ENCODE assay signal across 8 cellular contexts in genomic region chr2:11753452-11753885, GRCh38. TPM values are rescaled to one million over a fixed set of nuclear protein-coding genes. Genes with fewer than 3 reads are reported as not detected.
DNase-seq lines count a peak whose midpoint lies in the region; ATAC-seq and TF ChIP-seq lines count a peak whose summit lies in the region.

No MANE protein-coding gene starts in this region.

- H3K4me1 ChIP-seq in PC-3 (ENCODE audit: insufficient read depth, low read length) (peaks cover 28% of the 10 kb centered on the region), neuronal stem cell (ENCODE audit: control insufficient read depth in 2 of 2, insufficient read depth in 1 of 2, low read depth in 1 of 2, low read length in 2 of 2) (peaks cover 21 to 24% of the 10 kb centered on the region in 2 donors)

- H3K4me3 ChIP-seq in PC-3 (ENCODE audit: low read length) (peak overlapping the region; percentile 36; the same call in 1 of the 2 replicates), neuronal stem cell (ENCODE audit: low read length in 2 of 2) (no peak overlapping the region)

- H3K9ac ChIP-seq in PC-3 (ENCODE audit: low read length) (no peak overlapping the region), neuronal stem cell (ENCODE audit: low read depth, low read length, poor library complexity) (no peak overlapping the region)

- H3K79me1 ChIP-seq in neuronal stem cell (ENCODE audit: low read depth, low read length), result peaks cover 10% of the 10 kb centered on the region

- H2BK5ac ChIP-seq in neuronal stem cell (ENCODE audit: low read length), result no peak overlapping the region

- H3K23ac ChIP-seq in neuronal stem cell (ENCODE audit: low read depth, low read length, poor library complexity), result no peak overlapping the region

- no peak overlapping the region for H3K4ac ChIP-seq in neuronal stem cell (ENCODE audit: low read length)

- H3K9me3 ChIP-seq in PC-3 (ENCODE audit: low read length), result no peaks in the 10 kb centered on the region
- peaks cover 1 to 8% of the 10 kb centered on the region in 2 donors for H3K9me3 ChIP-seq in neuronal stem cell (replicated peaks in 1 of 2; ENCODE audit: control insufficient read depth in 2 of 2, insufficient read depth in 1 of 2, low read depth in 1 of 2, low read length in 2 of 2)

- peak overlapping the region; percentile 63 for H3K4me2 ChIP-seq in PC-3 (ENCODE audit: low read length)
- H3K4me2 ChIP-seq in neuronal stem cell (ENCODE audit: insufficient read depth, low read length, poor library complexity, severe bottlenecking), result no peak overlapping the region

- H2AK5ac ChIP-seq in neuronal stem cell (ENCODE audit: low read depth, low read length), result no peak overlapping the region

- intact Hi-C loops in PC-3 (cut with micrococcal nuclease), result no loop called here

- TF ChIP-seq CTCF in PC-3 (conservative IDR thresholded peaks at IDR 0.05; ENCODE audit: low read depth, low read length), result no peak

- no peak overlapping the region for H2BK12ac ChIP-seq in neuronal stem cell (ENCODE audit: low read length)

- H2BK15ac ChIP-seq in neuronal stem cell (ENCODE audit: low read length), result no peak overlapping the region

- H2AFZ ChIP-seq in PC-3 (ENCODE audit: low read length) (no peak overlapping the region), neuronal stem cell (ENCODE audit: low read length) (no peak overlapping the region)

- H4K20me1 ChIP-seq in PC-3 (ENCODE audit: low read length), result peaks cover 46% of the 10 kb centered on the region

- H3K27ac ChIP-seq in PC-3 (ENCODE audit: low read length), result peak overlapping the region; percentile 46; the same call in 1 of the 2 replicates
- H3K27ac ChIP-seq in neuronal stem cell (replicated peaks; ENCODE audit: low read length), result peak overlapping the region; percentile 29

- H3K27me3 ChIP-seq in PC-3 (ENCODE audit: low read length) (no peaks in the 10 kb centered on the region), neuronal stem cell (ENCODE audit: control insufficient read depth in 3 of 3, insufficient read depth in 3 of 3, low read depth in 1 of 3, low read length in 3 of 3) (no peaks in the 10 kb centered on the region)

- H2BK120ac ChIP-seq in neuronal stem cell (ENCODE audit: low read depth, low read length), result no peak overlapping the region

- no peak overlapping the region for H4K91ac ChIP-seq in neuronal stem cell (ENCODE audit: low read depth, low read length, poor library complexity)

- H3K36me3 ChIP-seq in PC-3 (ENCODE audit: low read depth, low read length) (0 out of 2 replicates have a peak, but pooled peaks cover 3% of the 10 kb centered on the region), neuronal stem cell (replicated peaks in 1 of 2; ENCODE audit: control insufficient read depth in 2 of 2, insufficient read depth in 2 of 2, low read length in 2 of 2) (no peaks in the 10 kb centered on the region)

- CTCF ChIA-PET in PC-3 (lab: Charles Lee), result interaction anchor here (0.6 to 2.0 kb wide), 4 partner anchors 9 to 1674 kb away, joined by 3 to 6 read pairs (median 5); no protein-coding TSS in a partner anchor

- H3K9me2 ChIP-seq in PC-3 (replicated peaks; ENCODE audit: low read length), result no peaks in the 10 kb centered on the region

- WGBS in neuronal stem cell (ENCODE audit: extremely low coverage in 2 of 2, insufficient read length in 2 of 2, insufficient replicate concordance in 1 of 2), 2 donors, result no CpG with 5 or more reads among the region's 5 CpGs

- no peak overlapping the region for H4K8ac ChIP-seq in neuronal stem cell (ENCODE audit: low read depth, low read length)

- peaks cover 3% of the 10 kb centered on the region for H3F3A ChIP-seq in PC-3 (ENCODE audit: low read length, unreplicated experiment)

- H3K18ac ChIP-seq in neuronal stem cell (ENCODE audit: low read length), result peak overlapping the region; percentile 74

- peaks cover 95% of the 10 kb centered on the region for H3K79me2 ChIP-seq in PC-3 (ENCODE audit: low read length)

- no peak overlapping the region for H3K14ac ChIP-seq in neuronal stem cell (ENCODE audit: low read length)

- peak; percentile 79 for DNase-seq in GF-D8 (lab: John Stamatoyannopoulos, UW)
- DNase-seq in PC-3, result peak; percentile 45
- peak; percentile 64 for DNase-seq in central memory CD4-positive, alpha-beta T cell
- no peak for DNase-seq in neuronal stem cell (ENCODE audit: low spot score)
- no peak for DNase-seq in T1000 (lab: John Stamatoyannopoulos, UW)
- no peak for DNase-seq in cerebellar nuclear complex (lab: John Stamatoyannopoulos, UW)

- BruUV-seq in PC-3 (replicated peaks; lab: Mats Ljungman, UMichigan), result no TSS peak

- peak; percentile 74 for ATAC-seq in GM21381 (IDR thresholded peaks at IDR 0.05; ENCODE audit: unreplicated experiment)
- peak; percentile 73 for ATAC-seq in HG03571 (IDR thresholded peaks at IDR 0.05; ENCODE audit: unreplicated experiment)
- ATAC-seq in PC-3, result peak; percentile 74

- POLR2A ChIA-PET in PC-3 (lab: Charles Lee; ENCODE audit: unreplicated experiment), result interaction anchor here (0.5 kb wide), 1 partner anchor 90 kb away, joined by 4 read pairs; no protein-coding TSS in a partner anchor

RNA-seq across cellular contexts. Expression of gene LPIN1, which starts 7.0 kb away (rescaled TPM):
- 40.9 and 46.9 TPM in 2 replicates for total RNA-seq in PC-3 (2014; rRNA removed)
- polyA plus RNA-seq in neuronal stem cell (2013, experiment 1 of 2), result 19.1 TPM
- 20.2 TPM for polyA plus RNA-seq in neuronal stem cell (2013, experiment 2 of 2)

Comparison
In these comparisons a context has a peak if more than half of its experiments do, and no peak if none do; other contexts are left out.
1. DNase-seq: peak in GF-D8 (single experiment), PC-3 (single experiment) and central memory CD4-positive, alpha-beta T cell (single experiment); none in neuronal stem cell (single experiment), T1000 (single experiment) and cerebellar nuclear complex (0 of 2).
2. Peak in every context shown above with its lines, with median percentiles within 50 percentile points of each other: ATAC-seq.